ENCODE assay signal across 1 cellular context in the genomic region with DNA sequence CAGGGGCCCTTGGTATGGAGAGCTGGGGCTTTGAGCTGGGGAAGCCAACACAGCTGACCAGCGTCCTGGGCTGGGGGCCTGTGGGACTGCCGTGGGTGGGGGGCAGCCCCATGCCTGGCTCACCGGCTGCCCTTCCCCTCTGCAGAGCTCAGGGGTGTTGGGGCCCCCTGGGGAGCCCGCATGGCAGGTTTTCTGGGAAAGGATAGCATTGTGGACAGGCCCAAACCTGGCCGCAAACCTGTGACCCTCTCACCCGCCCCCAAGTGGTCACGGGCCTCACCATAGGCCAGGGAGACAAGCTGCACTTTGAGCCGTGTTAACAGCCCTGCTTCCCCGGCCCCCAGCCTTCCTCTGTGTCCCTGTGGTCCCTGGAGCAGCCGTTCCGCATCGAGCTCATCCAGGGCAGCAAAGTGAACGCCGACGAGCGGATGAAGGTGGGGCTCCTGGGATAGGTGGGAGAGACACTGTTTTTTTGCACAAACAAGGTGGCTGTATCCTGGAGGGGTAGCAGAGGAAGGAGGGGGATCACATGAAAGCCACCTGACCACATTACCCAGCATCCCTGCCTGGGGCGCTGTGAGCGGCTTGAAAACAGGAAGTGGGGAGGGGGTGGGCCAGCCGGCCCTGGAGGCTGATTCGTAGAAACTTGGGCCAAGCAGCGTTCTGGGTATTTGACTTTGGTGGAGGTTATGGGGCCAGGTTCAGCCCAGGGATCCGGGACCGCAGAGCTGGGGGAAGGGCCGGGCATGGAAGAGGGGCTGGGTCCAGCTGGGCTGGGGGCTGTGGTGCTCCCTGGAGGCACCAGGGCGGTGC.
TF ChIP-seq lines count a peak whose summit lies in the region.

No MANE protein-coding gene starts in this region.

TF ChIP-seq in IMR-90, 13 proteins besides CTCF, POLR2A, EP300 and RAD21:
- TF ChIP-seq CEBPB (IDR thresholded peaks at IDR 0.05; ENCODE audit: low read depth, low read length) (no peak), MXI1 (IDR thresholded peaks at IDR 0.05; ENCODE audit: borderline replicate concordance, low read depth, low read length) (no peak), CHD1 (IDR thresholded peaks at IDR 0.05; ENCODE audit: low read depth, low read length) (no peak)
TF ChIP-seq in IMR-90: peak in this region for 0.
